ENCODE assay signal across 15 cellular contexts in genomic region chr16:2350500-2350899, GRCh38. TPM values are rescaled to one million over a fixed set of nuclear protein-coding genes. Genes with fewer than 3 reads are reported as not detected.
A peak's percentile ranks its signal among the peaks of the same experiment; 100 is the strongest.
DNase-seq lines count a peak whose midpoint lies in the region; ATAC-seq and TF ChIP-seq lines count a peak whose summit lies in the region.
"Had no signal": no experiment of that assay in that cellular context is flagged by ENCODE, and none has a peak within 500 bp of the region (broad histone marks: within the 10 kb centered on the region; RNA-seq: fewer than 3 reads in every experiment).

No MANE protein-coding gene starts in this region.

- H3K27ac Mint-ChIP-seq in HFFc6 = peak overlapping the region; percentile 1; the same call in 1 of the 2 replicates
- no peak overlapping the region for H3K27ac Mint-ChIP-seq in activated CD4-positive, alpha-beta memory T cell treated with anti-CD3 and anti-CD28 coated beads for 36 hours
- H3K27ac Mint-ChIP-seq: CD8-positive, alpha-beta T cell had no signal

- H3K9me3 Mint-ChIP-seq in HFFc6 = no peaks in the 10 kb centered on the region
- H3K9me3 Mint-ChIP-seq in activated CD4-positive, alpha-beta memory T cell treated with anti-CD3 and anti-CD28 coated beads for 36 hours = no peaks in the 10 kb centered on the region
- H3K9me3 Mint-ChIP-seq: CD8-positive, alpha-beta T cell had no signal

- no peaks in the 10 kb centered on the region for H3K36me3 ChIP-seq in RWPE2 (ENCODE audit: low read depth)
- H3K36me3 ChIP-seq: HAP-1 had no signal

- no peak for TF ChIP-seq CTCF in HFFc6 (IDR thresholded peaks at IDR 0.05)
- TF ChIP-seq CTCF in RWPE2 (IDR thresholded peaks at IDR 0.05; ENCODE audit: poor library complexity, severe bottlenecking) = no peak
- no peak for TF ChIP-seq CTCF in fibroblast of the aortic adventitia (IDR thresholded peaks at IDR 0.05; ENCODE audit: insufficient read depth, low read length)

- intact Hi-C loops in activated CD4-positive, alpha-beta memory T cell treated with anti-CD3 and anti-CD28 coated beads for 36 hours (cut with micrococcal nuclease) = no loop called here

- peaks cover 4% of the 10 kb centered on the region for H3K4me1 ChIP-seq in RWPE2 (ENCODE audit: insufficient read depth, poor library complexity, severe bottlenecking)
- H3K4me1 ChIP-seq: A549, HAP-1 had no signal

- POLR2A ChIA-PET in activated CD4-positive, alpha-beta memory T cell treated with anti-CD3 and anti-CD28 coated beads for 36 hours (lab: Charles Lee) = no interaction called here

- no peaks in the 10 kb centered on the region for H3K36me3 Mint-ChIP-seq in HFFc6 (ENCODE audit: low read depth)
- no peaks in the 10 kb centered on the region for H3K36me3 Mint-ChIP-seq in activated CD4-positive, alpha-beta memory T cell treated with anti-CD3 and anti-CD28 coated beads for 36 hours
- H3K36me3 Mint-ChIP-seq: CD14-positive monocyte; CD8-positive, alpha-beta T cell had no signal

- no peak overlapping the region for H3K27ac ChIP-seq in RWPE2 (ENCODE audit: poor library complexity, severe bottlenecking)
- H3K27ac ChIP-seq: A549 had no signal

- H3K4me3 ChIP-seq in RWPE2 (ENCODE audit: severe bottlenecking) (no peak overlapping the region), fibroblast of the aortic adventitia (ENCODE audit: low read depth, low read length) (no peak overlapping the region)
- H3K4me3 ChIP-seq: A549, HAP-1 had no signal

- peaks cover 4% of the 10 kb centered on the region for H3K27me3 Mint-ChIP-seq in HFFc6 (ENCODE audit: insufficient read depth)
- peaks cover 13% of the 10 kb centered on the region for H3K27me3 Mint-ChIP-seq in activated CD4-positive, alpha-beta memory T cell treated with anti-CD3 and anti-CD28 coated beads for 36 hours

- peaks cover 22% of the 10 kb centered on the region for H3K4me1 Mint-ChIP-seq in HFFc6 (ENCODE audit: low read depth)
- no peaks in the 10 kb centered on the region for H3K4me1 Mint-ChIP-seq in activated CD4-positive, alpha-beta memory T cell treated with anti-CD3 and anti-CD28 coated beads for 36 hours (ENCODE audit: low read depth)
- H3K4me1 Mint-ChIP-seq: CD14-positive monocyte had no signal

- CTCF ChIA-PET in activated CD4-positive, alpha-beta memory T cell treated with anti-CD3 and anti-CD28 coated beads for 36 hours (lab: Charles Lee) = no interaction called here

- 0 out of 3 replicates have a peak, but pooled peaks have one; percentile 44 for ATAC-seq in RWPE2 (ENCODE audit: low read depth)
- ATAC-seq: A549; CD8-positive, alpha-beta T cell had no signal

- DNase-seq in HFFc6 = peak; percentile 20
- DNase-seq in RWPE2 (ENCODE audit: low spot score) = no peak
- DNase-seq in fibroblast of the aortic adventitia (ENCODE audit: low read depth) = peak; percentile 51
- DNase-seq in activated CD4-positive, alpha-beta memory T cell treated with anti-CD3 and anti-CD28 coated beads for 36 hours = no peak
- no peak for DNase-seq in NCI-H82 treated with DMSO at 0.1 percent for 48 hours (lab: John Stamatoyannopoulos, UW; ENCODE audit: unreplicated experiment)
- no peak for DNase-seq in Kasumi-1 (lab: John Stamatoyannopoulos, UW)
- no peak for DNase-seq in stimulated activated CD4-positive, alpha-beta T cell treated with anti-CD3 and anti-CD28 coated beads, Interleukin-15, amount 100 ng/mL, for 24 hours
- DNase-seq: CD8-positive, alpha-beta T cell; COR-L47; DND-41; GDM1; GOT3 had no signal

- H3K27me3 ChIP-seq in RWPE2 (ENCODE audit: insufficient read depth, poor library complexity, severe bottlenecking) = no peaks in the 10 kb centered on the region

- no peak overlapping the region for H3K4me3 Mint-ChIP-seq in HFFc6
- no peak overlapping the region for H3K4me3 Mint-ChIP-seq in activated CD4-positive, alpha-beta memory T cell treated with anti-CD3 and anti-CD28 coated beads for 36 hours
- H3K4me3 Mint-ChIP-seq: CD8-positive, alpha-beta T cell had no signal

- H3K9me3 ChIP-seq in RWPE2 (ENCODE audit: severe bottlenecking) = no peaks in the 10 kb centered on the region
- H3K9me3 ChIP-seq: A549, HAP-1 had no signal

RNA-seq across cellular contexts. Expression of gene ABCA3, which starts 10.0 kb away (rescaled TPM):
- 1 to 10 TPM; 1.9 to 3.6 (median 2.4) TPM for total RNA-seq in HFFc6 (2021; fragmentation: NEBNext Ultra II Directional; extraction: Animal tissue kit (Norgen Biotek cat#: 25700))
- 1.8 and 2.4 TPM in 2 replicates for total RNA-seq in fibroblast of the aortic adventitia (ENCODE audit: low replicate concordance)
- 1 to 10 TPM; 6.1 to 6.4 TPM for total RNA-seq in activated CD4-positive, alpha-beta memory T cell treated with anti-CD3 and anti-CD28 coated beads for 36 hours

Comparison
In these comparisons a context has a peak if more than half of its experiments do, and no peak if none do; other contexts are left out.
1. DNase-seq: peak in HFFc6 (single experiment) and fibroblast of the aortic adventitia (single experiment); none in RWPE2 (single experiment), activated CD4-positive, alpha-beta memory T cell treated with anti-CD3 and anti-CD28 coated beads for 36 hours (single experiment), NCI-H82 treated with DMSO at 0.1 percent for 48 hours (single experiment), Kasumi-1 (0 of 2) and stimulated activated CD4-positive, alpha-beta T cell treated with anti-CD3 and anti-CD28 coated beads, Interleukin-15, amount 100 ng/mL, for 24 hours (single experiment).